Comparison of ENCODE assay signal across 18 cellular contexts in genomic region chr4:112952301-112952700, GRCh38.
"Had no signal": no experiment of that assay in that cellular context is flagged by ENCODE, and none has a peak within 500 bp of the region (broad histone marks: within the 10 kb centered on the region; RNA-seq: fewer than 3 reads in every experiment).

No MANE protein-coding gene starts in this region.

- H3K27ac Mint-ChIP-seq: activated naive CD4-positive, alpha-beta T cell treated with anti-CD3 and anti-CD28 coated beads, Interleukin-2, amount 10 ng/mL, durations not matched to agents 7 days and 5 days; activated naive CD8-positive, alpha-beta T cell treated with anti-CD3 and anti-CD28 coated beads, Interleukin-2, amount 10 ng/mL, durations not matched to agents 7 days and 5 days; activated T-cell treated with anti-CD3 and anti-CD28 coated beads, Interleukin-2, amount 50 U/mL, for 24 hours; naive thymus-derived CD4-positive, alpha-beta T cell; stimulated activated effector memory CD8-positive, alpha-beta T cell treated with anti-CD3 and anti-CD28 coated beads, Interleukin-12 subunit alpha, Interleukin-12 subunit beta, amount 100 ng/mL, for 72 hours; stimulated activated naive CD8-positive, alpha-beta T cell treated with anti-CD3 and anti-CD28 coated beads, Interleukin-15, Interleukin-2, amounts not matched to agents 100 ng/mL and 50 ng/mL, for 24 hours had no signal

- H3K36me3 Mint-ChIP-seq: activated naive CD4-positive, alpha-beta T cell treated with anti-CD3 and anti-CD28 coated beads, Interleukin-2, amount 10 ng/mL, durations not matched to agents 7 days and 5 days; activated naive CD8-positive, alpha-beta T cell treated with anti-CD3 and anti-CD28 coated beads, Interleukin-2, amount 10 ng/mL, durations not matched to agents 7 days and 5 days; naive thymus-derived CD4-positive, alpha-beta T cell; stimulated activated effector memory CD8-positive, alpha-beta T cell treated with anti-CD3 and anti-CD28 coated beads, Interleukin-12 subunit alpha, Interleukin-12 subunit beta, amount 100 ng/mL, for 72 hours had no signal

- H3K4me1 Mint-ChIP-seq: activated naive CD4-positive, alpha-beta T cell treated with anti-CD3 and anti-CD28 coated beads, Interleukin-2, amount 10 ng/mL, durations not matched to agents 7 days and 5 days; stimulated activated effector memory CD8-positive, alpha-beta T cell treated with anti-CD3 and anti-CD28 coated beads, Interleukin-12 subunit alpha, Interleukin-12 subunit beta, amount 100 ng/mL, for 72 hours had no signal

- H3K4me3 Mint-ChIP-seq: activated naive CD4-positive, alpha-beta T cell treated with anti-CD3 and anti-CD28 coated beads, Interleukin-2, amount 10 ng/mL, durations not matched to agents 7 days and 5 days; activated naive CD8-positive, alpha-beta T cell treated with anti-CD3 and anti-CD28 coated beads, Interleukin-2, amount 10 ng/mL, durations not matched to agents 7 days and 5 days; activated T-cell treated with anti-CD3 and anti-CD28 coated beads, Interleukin-2, amount 50 U/mL, for 24 hours; naive thymus-derived CD4-positive, alpha-beta T cell; stimulated activated effector memory CD8-positive, alpha-beta T cell treated with anti-CD3 and anti-CD28 coated beads, Interleukin-12 subunit alpha, Interleukin-12 subunit beta, amount 100 ng/mL, for 72 hours; stimulated activated naive CD8-positive, alpha-beta T cell treated with anti-CD3 and anti-CD28 coated beads, Interleukin-15, Interleukin-2, amounts not matched to agents 100 ng/mL and 50 ng/mL, for 24 hours had no signal

- ATAC-seq: naive thymus-derived CD4-positive, alpha-beta T cell; stimulated activated effector memory CD8-positive, alpha-beta T cell treated with anti-CD3 and anti-CD28 coated beads, Interleukin-12 subunit alpha, Interleukin-12 subunit beta, amount 100 ng/mL, for 72 hours; upper lobe of right lung had no signal

- H3K9me3 Mint-ChIP-seq: activated naive CD4-positive, alpha-beta T cell treated with anti-CD3 and anti-CD28 coated beads, Interleukin-2, amount 10 ng/mL, durations not matched to agents 7 days and 5 days; activated naive CD8-positive, alpha-beta T cell treated with anti-CD3 and anti-CD28 coated beads, Interleukin-2, amount 10 ng/mL, durations not matched to agents 7 days and 5 days; activated T-cell treated with anti-CD3 and anti-CD28 coated beads, Interleukin-2, amount 50 U/mL, for 24 hours; stimulated activated effector memory CD8-positive, alpha-beta T cell treated with anti-CD3 and anti-CD28 coated beads, Interleukin-12 subunit alpha, Interleukin-12 subunit beta, amount 100 ng/mL, for 72 hours; stimulated activated naive CD8-positive, alpha-beta T cell treated with anti-CD3 and anti-CD28 coated beads, Interleukin-15, Interleukin-2, amounts not matched to agents 100 ng/mL and 50 ng/mL, for 24 hours had no signal

- DNase-seq: activated CD4-positive, alpha-beta T cell treated with anti-CD3 and anti-CD28 coated beads for 4 hours; activated CD4-positive, alpha-beta T cell treated with anti-CD3 and anti-CD28 coated beads, Interleukin-2, amount 50 U/mL, for 48 hours; activated CD8-positive, alpha-beta memory T cell treated with anti-CD3 and anti-CD28 coated beads, Interleukin-2, amount 50 U/mL, for 48 hours; activated gamma-delta T cell; activated naive CD4-positive, alpha-beta T cell treated with anti-CD3 and anti-CD28 coated beads, Interleukin-2, amount 10 ng/mL, durations not matched to agents 7 days and 5 days; activated naive CD8-positive, alpha-beta T cell treated with anti-CD3 and anti-CD28 coated beads, Interleukin-2, amount 10 ng/mL, durations not matched to agents 7 days and 5 days; activated T-cell treated with anti-CD3 and anti-CD28 coated beads, Interleukin-2, amount 50 U/mL, for 24 hours; cerebellar nuclear complex; left ventricle myocardium inferior; naive thymus-derived CD4-positive, alpha-beta T cell; ovary; sigmoid colon; small intestine; stimulated activated CD4-positive, alpha-beta T cell treated with anti-CD3 and anti-CD28 coated beads, Interleukin-4, amount 100 ng/mL, for 24 hours; tibial artery; upper lobe of right lung had no signal
